In the genomic region with DNA sequence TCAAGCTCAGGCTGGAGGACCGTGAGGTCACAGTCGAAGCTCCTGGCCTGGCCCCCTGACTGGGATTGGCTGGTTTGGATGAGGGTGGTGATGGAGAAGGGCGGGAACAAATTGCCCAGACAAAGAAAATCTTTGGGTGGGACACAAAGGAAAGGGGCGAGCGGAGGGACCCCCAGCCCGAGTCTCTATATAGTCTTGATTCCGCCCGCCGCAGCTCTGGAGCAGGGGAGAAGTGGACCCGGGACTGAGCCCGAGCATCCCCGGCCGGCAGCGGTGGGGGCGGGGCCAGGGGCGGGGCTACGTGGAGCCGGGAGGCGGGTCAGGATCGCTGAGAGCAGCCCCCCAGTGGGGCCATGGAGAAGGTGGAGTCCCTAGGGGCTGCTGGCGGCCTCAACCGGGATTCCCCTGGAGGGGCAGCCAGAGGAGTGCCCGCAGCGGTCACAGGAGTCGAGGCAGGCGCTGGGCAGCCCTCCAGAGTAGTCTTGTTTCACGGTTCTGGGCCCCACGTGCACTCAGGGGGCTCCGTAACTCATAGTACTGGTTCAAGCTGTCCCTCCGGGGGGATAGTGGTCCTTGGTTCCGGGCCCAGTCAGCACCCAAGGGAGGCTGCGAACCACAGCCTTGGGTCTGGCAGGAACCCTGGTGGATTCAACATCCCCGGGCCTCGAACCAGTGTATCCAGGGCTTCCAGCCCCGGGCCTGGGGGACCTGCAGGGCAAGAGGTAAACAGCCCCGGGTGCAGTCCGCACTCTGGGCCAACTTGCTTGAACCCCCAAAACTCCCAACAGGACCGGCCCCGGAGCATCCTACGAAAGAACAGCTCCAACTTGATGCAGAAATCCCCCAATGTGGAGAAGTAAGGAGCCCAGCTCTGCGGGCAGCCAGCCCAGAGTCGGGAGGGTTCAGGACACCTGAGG, we compare ENCODE assay signal across 8 cellular contexts. TPM values are rescaled to one million over a fixed set of nuclear protein-coding genes. Genes with fewer than 3 reads are reported as not detected.
DNase-seq lines count a peak whose midpoint lies in the region; ATAC-seq and TF ChIP-seq lines count a peak whose summit lies in the region.

No MANE protein-coding gene starts in this region.

- ATAC-seq in GM19452 (IDR thresholded peaks at IDR 0.05; ENCODE audit: unreplicated experiment) (peak; percentile 42), HG03565 (IDR thresholded peaks at IDR 0.05; ENCODE audit: unreplicated experiment) (peak; percentile 3)

- intact Hi-C loops in CD4-positive, alpha-beta memory T cell (cut with micrococcal nuclease) = no loop called here
- intact Hi-C loops in activated T-helper 2 cell treated with anti-CD3 and anti-CD28 coated beads, Interferon-gamma antibody, Interleukin-2, Interleukin-4, amounts not matched to agents 10 μg/mL and 5 μg/mL and 100 μg/mL, durations not matched to agents 14 hours and 24 hours and 36 hours (cut with micrococcal nuclease) = loop anchor here (2.0 kb wide), 1 partner anchor 242 kb away; no protein-coding TSS in a partner anchor
- intact Hi-C loops in stomach (cut with DNase I; ENCODE audit: low total_unique reads) = no loop called here

- no peak for TF ChIP-seq EP300 in stomach (IDR thresholded peaks at IDR 0.05)

- POLR2A ChIA-PET in CD4-positive, alpha-beta memory T cell (lab: Charles Lee; ENCODE audit: partially characterized antibody) = interaction anchor here (0.6 to 3.5 kb wide), 29 partner anchors 9 to 527 kb away, joined by 3 to 71 read pairs (median 6); a partner anchor contains a TSS

- no peaks in the 10 kb centered on the region for H3K27me3 ChIP-seq in CD4-positive, alpha-beta memory T cell (ENCODE audit: insufficient read depth, low read length)
- H3K27me3 ChIP-seq in stomach = peaks cover 0 to 17% (median 0%) of the 10 kb centered on the region in 3 donors

- DNase-seq in CD4-positive, alpha-beta memory T cell = peak in 4 of 5 donors; percentile 81 to 86 (median 85)
- peak; percentile 79 for DNase-seq in activated T-helper 2 cell treated with anti-CD3 and anti-CD28 coated beads, Interferon-gamma antibody, Interleukin-2, Interleukin-4, amounts not matched to agents 10 μg/mL and 5 μg/mL and 100 μg/mL, durations not matched to agents 14 hours and 24 hours and 36 hours (ENCODE audit: low spot score)
- DNase-seq in fibroblast of pulmonary artery (ENCODE audit: low read depth) = peak; percentile 77
- peak; percentile 73 for DNase-seq in stomach

- CTCF ChIA-PET in CD4-positive, alpha-beta memory T cell (lab: Charles Lee; ENCODE audit: partially characterized antibody) = interaction anchor here (0.7 to 1.5 kb wide), 13 partner anchors 10 to 357 kb away, joined by 3 to 15 read pairs (median 4); a partner anchor contains a TSS

- H3K36me3 Mint-ChIP-seq in CD4-positive, alpha-beta memory T cell = peaks cover 0 to 8% of the 10 kb centered on the region in 2 donors
- H3K36me3 Mint-ChIP-seq in activated T-helper 2 cell treated with anti-CD3 and anti-CD28 coated beads, Interferon-gamma antibody, Interleukin-2, Interleukin-4, amounts not matched to agents 10 μg/mL and 5 μg/mL and 100 μg/mL, durations not matched to agents 14 hours and 24 hours and 36 hours (ENCODE audit: low read depth) = peaks cover 7% of the 10 kb centered on the region
- H3K36me3 Mint-ChIP-seq in nephron (ENCODE audit: low read depth) = no peaks in the 10 kb centered on the region

- H3K27me3 Mint-ChIP-seq in CD4-positive, alpha-beta memory T cell = no peaks in the 10 kb centered on the region
- no peaks in the 10 kb centered on the region for H3K27me3 Mint-ChIP-seq in activated T-helper 2 cell treated with anti-CD3 and anti-CD28 coated beads, Interferon-gamma antibody, Interleukin-2, Interleukin-4, amounts not matched to agents 10 μg/mL and 5 μg/mL and 100 μg/mL, durations not matched to agents 14 hours and 24 hours and 36 hours (ENCODE audit: low read depth)
- peaks cover 3% of the 10 kb centered on the region for H3K27me3 Mint-ChIP-seq in nephron (ENCODE audit: low read depth)

- no peak for TF ChIP-seq POLR2A in stomach (IDR thresholded peaks at IDR 0.05)

- WGBS in stomach, 5 donors = 13 to 28% (median 21%) methylated on average over 33 to 42 of the region's 42 CpGs

- H3K4me1 ChIP-seq in CD4-positive, alpha-beta memory T cell (ENCODE audit: insufficient read depth, low read length) = peaks cover 55% of the 10 kb centered on the region
- peaks cover 12 to 29% (median 25%) of the 10 kb centered on the region in 4 donors for H3K4me1 ChIP-seq in stomach

- H3K4me3 ChIP-seq in CD4-positive, alpha-beta memory T cell (ENCODE audit: low read length in 2 of 2) = peak overlapping the region; percentile 94 to 99
- H3K4me3 ChIP-seq in fibroblast of pulmonary artery (replicated peaks; ENCODE audit: low read depth, low read length) (peak overlapping the region; percentile 89), stomach (peak overlapping the region; percentile 89 to 99 (median 97))

- H3K27ac ChIP-seq in CD4-positive, alpha-beta memory T cell (ENCODE audit: low read depth, low read length) = peak overlapping the region; percentile 82
- H3K27ac ChIP-seq in stomach = peak overlapping the region; percentile 81 to 95 (median 94)

- H3K9me3 Mint-ChIP-seq in CD4-positive, alpha-beta memory T cell = peaks cover 0 to 4% (median 0%) of the 10 kb centered on the region in 8 donors
- H3K9me3 Mint-ChIP-seq in activated T-helper 2 cell treated with anti-CD3 and anti-CD28 coated beads, Interferon-gamma antibody, Interleukin-2, Interleukin-4, amounts not matched to agents 10 μg/mL and 5 μg/mL and 100 μg/mL, durations not matched to agents 14 hours and 24 hours and 36 hours = no peaks in the 10 kb centered on the region
- H3K9me3 Mint-ChIP-seq in nephron = no peaks in the 10 kb centered on the region

- peaks cover 34 to 67% (median 48%) of the 10 kb centered on the region in 4 donors for H3K4me1 Mint-ChIP-seq in CD4-positive, alpha-beta memory T cell
- H3K4me1 Mint-ChIP-seq in activated T-helper 2 cell treated with anti-CD3 and anti-CD28 coated beads, Interferon-gamma antibody, Interleukin-2, Interleukin-4, amounts not matched to agents 10 μg/mL and 5 μg/mL and 100 μg/mL, durations not matched to agents 14 hours and 24 hours and 36 hours (ENCODE audit: low read depth) = peaks cover 29% of the 10 kb centered on the region
- peaks cover 30% of the 10 kb centered on the region for H3K4me1 Mint-ChIP-seq in nephron

- H3K36me3 ChIP-seq in CD4-positive, alpha-beta memory T cell (ENCODE audit: insufficient read depth, low read length) = no peaks in the 10 kb centered on the region
- peaks cover 0 to 20% (median 16%) of the 10 kb centered on the region in 4 donors for H3K36me3 ChIP-seq in stomach

- no peaks in the 10 kb centered on the region for H3K9me3 ChIP-seq in CD4-positive, alpha-beta memory T cell (ENCODE audit: control insufficient read depth in 1 of 2, low read length in 2 of 2)
- H3K9me3 ChIP-seq in stomach = no peaks in the 10 kb centered on the region

- peak overlapping the region; percentile 93 to 99 (median 98) for H3K27ac Mint-ChIP-seq in CD4-positive, alpha-beta memory T cell
- peak overlapping the region; percentile 95 for H3K27ac Mint-ChIP-seq in activated T-helper 2 cell treated with anti-CD3 and anti-CD28 coated beads, Interferon-gamma antibody, Interleukin-2, Interleukin-4, amounts not matched to agents 10 μg/mL and 5 μg/mL and 100 μg/mL, durations not matched to agents 14 hours and 24 hours and 36 hours
- peak overlapping the region; percentile 96 to 98 (median 97) for H3K27ac Mint-ChIP-seq in nephron

- TF ChIP-seq CTCF in fibroblast of pulmonary artery (IDR thresholded peaks at IDR 0.05; ENCODE audit: low read length, missing control alignments) (no peak), nephron (IDR thresholded peaks at IDR 0.05; ENCODE audit: unreplicated experiment in 3 of 3) (no peak), stomach (IDR thresholded peaks at IDR 0.05) (no peak)

- peak overlapping the region; percentile 97 to 98 (median 98) for H3K4me3 Mint-ChIP-seq in CD4-positive, alpha-beta memory T cell
- peak overlapping the region; percentile 87 for H3K4me3 Mint-ChIP-seq in activated T-helper 2 cell treated with anti-CD3 and anti-CD28 coated beads, Interferon-gamma antibody, Interleukin-2, Interleukin-4, amounts not matched to agents 10 μg/mL and 5 μg/mL and 100 μg/mL, durations not matched to agents 14 hours and 24 hours and 36 hours (ENCODE audit: low read depth)
- peak overlapping the region; percentile 92 to 98 (median 94) for H3K4me3 Mint-ChIP-seq in nephron

RNA-seq across cellular contexts. Expression of a gene that starts 1.2 kb away (rescaled TPM):
- 10 to 100 TPM; 73.8 to 81.6 TPM for total RNA-seq in CD4-positive, alpha-beta memory T cell
- 1 to 10 TPM in 1 of 2 donors, under 1 TPM in 1; 0.97 to 2.4 TPM for polyA plus RNA-seq in CD4-positive, alpha-beta memory T cell
- polyA plus RNA-seq in PFSK-1 (2012; ENCODE audit: insufficient read length, low read depth) = 54.8 TPM
- 45.7 and 47.7 TPM in 2 replicates for total RNA-seq in activated T-helper 2 cell treated with anti-CD3 and anti-CD28 coated beads, Interferon-gamma antibody, Interleukin-2, Interleukin-4, amounts not matched to agents 10 μg/mL and 5 μg/mL and 100 μg/mL, durations not matched to agents 14 hours and 24 hours and 36 hours
- 10 to 100 TPM; 17.8 to 84.0 (median 36.4) TPM for total RNA-seq in stomach
- polyA plus RNA-seq in stomach = 10 to 100 TPM in 2 of 3 donors, 1 to 10 TPM in 1; 6.9 to 22.2 (median 15.6) TPM

RNA-seq across cellular contexts. Expression of a gene that starts 6.0 kb away (rescaled TPM):
- total RNA-seq in CD4-positive, alpha-beta memory T cell = 100 to 1,000 TPM; 507 to 516 TPM
- 100 to 1,000 TPM; 261 to 264 TPM for polyA plus RNA-seq in CD4-positive, alpha-beta memory T cell
- 12.3 TPM for polyA plus RNA-seq in PFSK-1 (2012; ENCODE audit: insufficient read length, low read depth)
- total RNA-seq in activated T-helper 2 cell treated with anti-CD3 and anti-CD28 coated beads, Interferon-gamma antibody, Interleukin-2, Interleukin-4, amounts not matched to agents 10 μg/mL and 5 μg/mL and 100 μg/mL, durations not matched to agents 14 hours and 24 hours and 36 hours = 361 and 382 TPM in 2 replicates
- total RNA-seq in stomach = 10 to 100 TPM in 4 of 5 donors, 1 to 10 TPM in 1; 8.3 to 33.3 (median 14.7) TPM
- polyA plus RNA-seq in stomach = 1 to 10 TPM; 4.4 to 6.4 (median 6.2) TPM

RNA-seq across cellular contexts. Expression of a gene that starts 15.2 kb away (rescaled TPM):
- 100 to 1,000 TPM; 127 to 132 TPM for total RNA-seq in CD4-positive, alpha-beta memory T cell
- 100 to 1,000 TPM; 101 to 120 TPM for polyA plus RNA-seq in CD4-positive, alpha-beta memory T cell
- 191 TPM for polyA plus RNA-seq in PFSK-1 (2012; ENCODE audit: insufficient read length, low read depth)
- total RNA-seq in activated T-helper 2 cell treated with anti-CD3 and anti-CD28 coated beads, Interferon-gamma antibody, Interleukin-2, Interleukin-4, amounts not matched to agents 10 μg/mL and 5 μg/mL and 100 μg/mL, durations not matched to agents 14 hours and 24 hours and 36 hours = 57.6 and 64.9 TPM in 2 replicates
- 10 to 100 TPM; 23.9 to 91.6 (median 55.9) TPM for total RNA-seq in stomach
- polyA plus RNA-seq in stomach = 10 to 100 TPM; 74.3 to 84.9 (median 79.7) TPM

RNA-seq across cellular contexts. Expression of a gene that starts 21.6 kb away (rescaled TPM):
- total RNA-seq in CD4-positive, alpha-beta memory T cell = 1 to 10 TPM; 3.5 to 4.3 TPM
- polyA plus RNA-seq in CD4-positive, alpha-beta memory T cell = 1 to 10 TPM in 1 of 2 donors, under 1 TPM in 1; 0.33 to 1.8 TPM
- 6.3 TPM for polyA plus RNA-seq in PFSK-1 (2012; ENCODE audit: insufficient read length, low read depth)
- 8.0 and 8.5 TPM in 2 replicates for total RNA-seq in activated T-helper 2 cell treated with anti-CD3 and anti-CD28 coated beads, Interferon-gamma antibody, Interleukin-2, Interleukin-4, amounts not matched to agents 10 μg/mL and 5 μg/mL and 100 μg/mL, durations not matched to agents 14 hours and 24 hours and 36 hours
- total RNA-seq in stomach = 10 to 100 TPM in 1 of 5 donors, 1 to 10 TPM in 3, under 1 TPM in 1; 0.58 to 11.0 (median 3.5) TPM
- 10 to 100 TPM in 1 of 3 donors, 1 to 10 TPM in 2; 8.9 to 14.1 (median 9.4) TPM for polyA plus RNA-seq in stomach

RNA-seq across cellular contexts. Expression of a gene that starts 22.9 kb away (rescaled TPM):
- 100 to 1,000 TPM; 240 to 244 TPM for total RNA-seq in CD4-positive, alpha-beta memory T cell
- 100 to 1,000 TPM; 230 to 850 TPM for polyA plus RNA-seq in CD4-positive, alpha-beta memory T cell
- polyA plus RNA-seq in PFSK-1 (2012; ENCODE audit: insufficient read length, low read depth) = 1,521 TPM
- total RNA-seq in activated T-helper 2 cell treated with anti-CD3 and anti-CD28 coated beads, Interferon-gamma antibody, Interleukin-2, Interleukin-4, amounts not matched to agents 10 μg/mL and 5 μg/mL and 100 μg/mL, durations not matched to agents 14 hours and 24 hours and 36 hours = 1,189 and 1,199 TPM in 2 replicates
- 100 to 1,000 TPM in 4 of 5 donors, 10 to 100 TPM in 1; 86.9 to 189 (median 137) TPM for total RNA-seq in stomach
- 100 to 1,000 TPM; 341 to 438 (median 394) TPM for polyA plus RNA-seq in stomach

Comparison
In these comparisons a context has a peak if more than half of its experiments do, and no peak if none do; other contexts are left out.
1. Peak in every context shown above with its lines: DNase-seq, ATAC-seq, H3K4me3 ChIP-seq and H3K27ac ChIP-seq.
2. RNA of a gene that starts 6.0 kb away (total RNA-seq): 507 to 516 TPM in CD4-positive, alpha-beta memory T cell and 361 to 382 TPM in activated T-helper 2 cell treated with anti-CD3 and anti-CD28 coated beads, Interferon-gamma antibody, Interleukin-2, Interleukin-4, amounts not matched to agents 10 μg/mL and 5 μg/mL and 100 μg/mL, durations not matched to agents 14 hours and 24 hours and 36 hours; 8.3 to 33.3 TPM in stomach; every median in the first group is over 10 times any median in the second.